ENCODE assay signal across 1 cellular context in the genomic region with DNA sequence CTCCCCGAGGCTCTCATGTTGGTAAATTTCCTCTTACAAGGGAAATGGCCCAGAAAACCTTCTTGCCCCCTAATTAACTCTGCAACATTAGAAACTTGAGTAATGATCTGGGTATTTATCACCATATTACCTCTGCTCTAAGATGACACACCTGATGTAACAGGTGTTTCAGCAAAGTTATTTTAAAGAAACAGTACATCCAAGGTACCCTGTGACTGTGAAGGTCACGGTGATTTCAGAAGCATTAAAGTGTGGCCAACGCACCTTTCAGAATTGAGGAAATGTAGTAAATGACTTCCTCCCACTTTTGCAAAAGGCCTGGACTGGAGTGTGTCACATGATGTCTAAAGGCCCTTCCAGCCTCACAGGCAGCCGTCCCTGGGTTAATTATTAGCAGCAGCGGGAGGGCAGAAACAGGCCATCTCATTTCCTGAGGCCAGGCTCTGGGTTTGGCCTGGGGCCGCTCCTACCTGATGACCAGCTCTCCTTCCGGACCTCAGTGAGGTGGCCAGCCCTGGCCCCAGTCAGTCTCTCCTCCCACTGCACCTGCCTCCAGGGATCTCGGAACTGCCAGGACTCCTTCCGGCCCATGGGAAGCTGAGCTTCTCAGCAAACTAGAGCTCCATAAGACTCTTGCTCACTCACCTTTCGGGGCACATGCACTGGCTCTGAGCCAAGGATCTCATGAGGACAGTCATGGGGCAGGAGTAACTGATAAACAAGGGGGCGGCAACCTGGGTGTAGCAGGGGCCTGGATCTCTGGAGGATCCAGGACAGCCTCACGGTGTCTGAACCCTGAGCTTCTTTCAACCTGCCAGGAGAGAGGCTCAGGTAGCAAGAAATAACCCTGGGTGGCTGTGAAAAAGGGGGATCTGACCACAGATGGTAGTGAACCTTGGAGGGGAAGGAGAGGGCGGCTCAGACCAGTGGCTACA.
TF ChIP-seq lines count a peak whose summit lies in the region.

No MANE protein-coding gene starts in this region.

TF ChIP-seq in HepG2, 621 proteins besides CTCF, POLR2A, EP300 and RAD21 (continued from another document and continues in another):
- TF ChIP-seq, protein P1, sequence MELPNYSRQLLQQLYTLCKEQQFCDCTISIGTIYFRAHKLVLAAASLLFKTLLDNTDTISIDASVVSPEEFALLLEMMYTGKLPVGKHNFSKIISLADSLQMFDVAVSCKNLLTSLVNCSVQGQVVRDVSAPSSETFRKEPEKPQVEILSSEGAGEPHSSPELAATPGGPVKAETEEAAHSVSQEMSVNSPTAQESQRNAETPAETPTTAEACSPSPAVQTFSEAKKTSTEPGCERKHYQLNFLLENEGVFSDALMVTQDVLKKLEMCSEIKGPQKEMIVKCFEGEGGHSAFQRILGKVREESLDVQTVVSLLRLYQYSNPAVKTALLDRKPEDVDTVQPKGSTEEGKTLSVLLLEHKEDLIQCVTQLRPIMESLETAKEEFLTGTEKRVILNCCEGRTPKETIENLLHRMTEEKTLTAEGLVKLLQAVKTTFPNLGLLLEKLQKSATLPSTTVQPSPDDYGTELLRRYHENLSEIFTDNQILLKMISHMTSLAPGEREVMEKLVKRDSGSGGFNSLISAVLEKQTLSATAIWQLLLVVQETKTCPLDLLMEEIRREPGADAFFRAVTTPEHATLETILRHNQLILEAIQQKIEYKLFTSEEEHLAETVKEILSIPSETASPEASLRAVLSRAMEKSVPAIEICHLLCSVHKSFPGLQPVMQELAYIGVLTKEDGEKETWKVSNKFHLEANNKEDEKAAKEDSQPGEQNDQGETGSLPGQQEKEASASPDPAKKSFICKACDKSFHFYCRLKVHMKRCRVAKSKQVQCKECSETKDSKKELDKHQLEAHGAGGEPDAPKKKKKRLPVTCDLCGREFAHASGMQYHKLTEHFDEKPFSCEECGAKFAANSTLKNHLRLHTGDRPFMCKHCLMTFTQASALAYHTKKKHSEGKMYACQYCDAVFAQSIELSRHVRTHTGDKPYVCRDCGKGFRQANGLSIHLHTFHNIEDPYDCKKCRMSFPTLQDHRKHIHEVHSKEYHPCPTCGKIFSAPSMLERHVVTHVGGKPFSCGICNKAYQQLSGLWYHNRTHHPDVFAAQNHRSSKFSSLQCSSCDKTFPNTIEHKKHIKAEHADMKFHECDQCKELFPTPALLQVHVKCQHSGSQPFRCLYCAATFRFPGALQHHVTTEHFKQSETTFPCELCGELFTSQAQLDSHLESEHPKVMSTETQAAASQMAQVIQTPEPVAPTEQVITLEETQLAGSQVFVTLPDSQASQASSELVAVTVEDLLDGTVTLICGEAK (IDR thresholded peaks at IDR 0.05): no peak
- TF ChIP-seq, protein P1 (CRISPR knock-in tag; IDR thresholded peaks at IDR 0.05): peak; percentile 61
- peak; percentile 89 for TF ChIP-seq ZNF501 (CRISPR knock-in tag; IDR thresholded peaks at IDR 0.05)
- peak; percentile 77; the same call in 1 of the 2 replicates for TF ChIP-seq BRCA1 (CRISPR knock-in tag; IDR thresholded peaks at IDR 0.05)
- TF ChIP-seq ZNF816 (CRISPR knock-in tag; IDR thresholded peaks at IDR 0.05; ENCODE audit: borderline replicate concordance): peak; percentile 61; the same call in 1 of the 2 replicates
- peak; percentile 97 for TF ChIP-seq PHF21A (CRISPR knock-in tag; IDR thresholded peaks at IDR 0.05)
- TF ChIP-seq KAT7 (CRISPR knock-in tag; IDR thresholded peaks at IDR 0.05; ENCODE audit: borderline replicate concordance): no peak
- TF ChIP-seq HDAC6 (IDR thresholded peaks at IDR 0.05; ENCODE audit: low read depth, low read length): no peak
- no peak; the same call in 1 of the 2 replicates for TF ChIP-seq MEIS1 (CRISPR knock-in tag; IDR thresholded peaks at IDR 0.05; ENCODE audit: borderline replicate concordance)
- TF ChIP-seq ZNF703 (CRISPR knock-in tag; IDR thresholded peaks at IDR 0.05; ENCODE audit: borderline replicate concordance): no peak
- no peak for TF ChIP-seq ZNF383 (CRISPR knock-in tag; IDR thresholded peaks at IDR 0.05; ENCODE audit: borderline replicate concordance)
- TF ChIP-seq, protein P2, sequence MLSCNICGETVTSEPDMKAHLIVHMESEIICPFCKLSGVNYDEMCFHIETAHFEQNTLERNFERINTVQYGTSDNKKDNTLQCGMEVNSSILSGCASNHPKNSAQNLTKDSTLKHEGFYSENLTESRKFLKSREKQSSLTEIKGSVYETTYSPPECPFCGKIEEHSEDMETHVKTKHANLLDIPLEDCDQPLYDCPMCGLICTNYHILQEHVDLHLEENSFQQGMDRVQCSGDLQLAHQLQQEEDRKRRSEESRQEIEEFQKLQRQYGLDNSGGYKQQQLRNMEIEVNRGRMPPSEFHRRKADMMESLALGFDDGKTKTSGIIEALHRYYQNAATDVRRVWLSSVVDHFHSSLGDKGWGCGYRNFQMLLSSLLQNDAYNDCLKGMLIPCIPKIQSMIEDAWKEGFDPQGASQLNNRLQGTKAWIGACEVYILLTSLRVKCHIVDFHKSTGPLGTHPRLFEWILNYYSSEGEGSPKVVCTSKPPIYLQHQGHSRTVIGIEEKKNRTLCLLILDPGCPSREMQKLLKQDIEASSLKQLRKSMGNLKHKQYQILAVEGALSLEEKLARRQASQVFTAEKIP (CRISPR knock-in tag; IDR thresholded peaks at IDR 0.05; ENCODE audit: borderline replicate concordance): no peak
- TF ChIP-seq KDM3A (CRISPR knock-in tag; IDR thresholded peaks at IDR 0.05; ENCODE audit: low read depth): no peak
- peak; percentile 30; the same call in 1 of the 2 replicates for TF ChIP-seq ZNF335 (CRISPR knock-in tag; IDR thresholded peaks at IDR 0.05)
- no peak for TF ChIP-seq EED (CRISPR knock-in tag; IDR thresholded peaks at IDR 0.05)
- TF ChIP-seq RCOR2 (CRISPR knock-in tag; IDR thresholded peaks at IDR 0.05): peak; percentile 29; the same call in 1 of the 2 replicates
- TF ChIP-seq, protein P3, sequence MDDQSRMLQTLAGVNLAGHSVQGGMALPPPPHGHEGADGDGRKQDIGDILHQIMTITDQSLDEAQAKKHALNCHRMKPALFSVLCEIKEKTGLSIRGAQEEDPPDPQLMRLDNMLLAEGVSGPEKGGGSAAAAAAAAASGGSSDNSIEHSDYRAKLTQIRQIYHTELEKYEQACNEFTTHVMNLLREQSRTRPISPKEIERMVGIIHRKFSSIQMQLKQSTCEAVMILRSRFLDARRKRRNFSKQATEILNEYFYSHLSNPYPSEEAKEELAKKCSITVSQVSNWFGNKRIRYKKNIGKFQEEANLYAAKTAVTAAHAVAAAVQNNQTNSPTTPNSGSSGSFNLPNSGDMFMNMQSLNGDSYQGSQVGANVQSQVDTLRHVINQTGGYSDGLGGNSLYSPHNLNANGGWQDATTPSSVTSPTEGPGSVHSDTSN (CRISPR knock-in tag; IDR thresholded peaks at IDR 0.05; ENCODE audit: borderline replicate concordance): no peak
- TF ChIP-seq, protein P4, sequence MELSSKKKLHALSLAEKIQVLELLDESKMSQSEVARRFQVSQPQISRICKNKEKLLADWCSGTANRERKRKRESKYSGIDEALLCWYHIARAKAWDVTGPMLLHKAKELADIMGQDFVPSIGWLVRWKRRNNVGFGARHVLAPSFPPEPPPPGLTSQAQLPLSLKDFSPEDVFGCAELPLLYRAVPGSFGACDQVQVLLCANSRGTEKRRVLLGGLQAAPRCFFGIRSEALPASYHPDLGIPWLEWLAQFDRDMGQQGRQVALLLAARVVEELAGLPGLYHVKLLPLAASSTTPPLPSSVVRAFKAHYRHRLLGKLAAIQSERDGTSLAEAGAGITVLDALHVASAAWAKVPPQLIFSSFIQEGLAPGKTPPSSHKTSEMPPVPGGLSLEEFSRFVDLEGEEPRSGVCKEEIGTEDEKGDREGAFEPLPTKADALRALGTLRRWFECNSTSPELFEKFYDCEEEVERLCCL (CRISPR knock-in tag; IDR thresholded peaks at IDR 0.05; ENCODE audit: borderline replicate concordance): no peak
- no peak for TF ChIP-seq RORA (CRISPR knock-in tag; IDR thresholded peaks at IDR 0.05)
- TF ChIP-seq ZNF790 (CRISPR knock-in tag; IDR thresholded peaks at IDR 0.05; ENCODE audit: borderline replicate concordance): no peak
- no peak for TF ChIP-seq PAX8 (CRISPR knock-in tag; IDR thresholded peaks at IDR 0.05; ENCODE audit: borderline replicate concordance)
- no peak for TF ChIP-seq ZNF773 (CRISPR knock-in tag; IDR thresholded peaks at IDR 0.05; ENCODE audit: borderline replicate concordance)
- peak; percentile 58 for TF ChIP-seq ZNF121 (CRISPR knock-in tag; IDR thresholded peaks at IDR 0.05)
- TF ChIP-seq ZNF570 (CRISPR knock-in tag; IDR thresholded peaks at IDR 0.05; ENCODE audit: borderline replicate concordance): no peak
- TF ChIP-seq ZNF674 (CRISPR knock-in tag; IDR thresholded peaks at IDR 0.05; ENCODE audit: low read depth): no peak
- peak; percentile 46 for TF ChIP-seq RBFOX2 (IDR thresholded peaks at IDR 0.05; ENCODE audit: low read depth, low read length)
- peak; percentile 94 for TF ChIP-seq ZMYM4 (CRISPR knock-in tag; IDR thresholded peaks at IDR 0.05)
- TF ChIP-seq SYNCRIP (IDR thresholded peaks at IDR 0.05; ENCODE audit: insufficient read depth, low read depth, low read length): no peak
- 0 out of 2 replicates have a peak, but pooled peaks have one; percentile 23 for TF ChIP-seq SRF (IDR thresholded peaks at IDR 0.05; ENCODE audit: low read depth, low read length)
- TF ChIP-seq ZNF101 (CRISPR knock-in tag; IDR thresholded peaks at IDR 0.05; ENCODE audit: borderline replicate concordance, low read depth): no peak
- TF ChIP-seq SALL1 (CRISPR knock-in tag; IDR thresholded peaks at IDR 0.05): peak; percentile 93
- 0 out of 2 replicates have a peak, but pooled peaks have one; percentile 45 for TF ChIP-seq ZNF354B (CRISPR knock-in tag; IDR thresholded peaks at IDR 0.05)
- TF ChIP-seq, protein P5, sequence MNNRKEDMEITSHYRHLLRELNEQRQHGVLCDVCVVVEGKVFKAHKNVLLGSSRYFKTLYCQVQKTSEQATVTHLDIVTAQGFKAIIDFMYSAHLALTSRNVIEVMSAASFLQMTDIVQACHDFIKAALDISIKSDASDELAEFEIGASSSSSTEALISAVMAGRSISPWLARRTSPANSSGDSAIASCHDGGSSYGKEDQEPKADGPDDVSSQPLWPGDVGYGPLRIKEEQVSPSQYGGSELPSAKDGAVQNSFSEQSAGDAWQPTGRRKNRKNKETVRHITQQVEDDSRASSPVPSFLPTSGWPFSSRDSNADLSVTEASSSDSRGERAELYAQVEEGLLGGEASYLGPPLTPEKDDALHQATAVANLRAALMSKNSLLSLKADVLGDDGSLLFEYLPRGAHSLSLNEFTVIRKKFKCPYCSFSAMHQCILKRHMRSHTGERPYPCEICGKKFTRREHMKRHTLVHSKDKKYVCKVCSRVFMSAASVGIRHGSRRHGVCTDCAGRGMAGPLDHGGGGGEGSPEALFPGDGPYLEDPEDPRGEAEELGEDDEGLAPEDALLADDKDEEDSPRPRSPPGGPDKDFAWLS (CRISPR knock-in tag; IDR thresholded peaks at IDR 0.05; ENCODE audit: borderline replicate concordance): no peak
- TF ChIP-seq DNMT3B (CRISPR knock-in tag; conservative IDR thresholded peaks at IDR 0.05): no peak
- peak; percentile 9; the same call in 1 of the 2 replicates for TF ChIP-seq ZNF12 (CRISPR knock-in tag; IDR thresholded peaks at IDR 0.05)
- TF ChIP-seq PHF8 (CRISPR knock-in tag; IDR thresholded peaks at IDR 0.05): peak; percentile 72
- TF ChIP-seq ZNF274 (CRISPR knock-in tag; IDR thresholded peaks at IDR 0.05): no peak
- peak; percentile 41 for TF ChIP-seq GATAD1 (CRISPR knock-in tag; IDR thresholded peaks at IDR 0.05)
- 0 out of 2 replicates have a peak, but pooled peaks have one; percentile 29 for TF ChIP-seq NAIF1 (CRISPR knock-in tag; IDR thresholded peaks at IDR 0.05; ENCODE audit: borderline replicate concordance)
- TF ChIP-seq SKI (IDR thresholded peaks at IDR 0.05; ENCODE audit: partially characterized antibody): peak; percentile 55
- no peak for TF ChIP-seq ZNF460 (CRISPR knock-in tag; IDR thresholded peaks at IDR 0.05; ENCODE audit: borderline replicate concordance)
- TF ChIP-seq PHF20 (CRISPR knock-in tag; IDR thresholded peaks at IDR 0.05): peak; percentile 58; the same call in 1 of the 2 replicates
- TF ChIP-seq SP1 (IDR thresholded peaks at IDR 0.05): no peak
- no peak for TF ChIP-seq SP1 (CRISPR knock-in tag; IDR thresholded peaks at IDR 0.05)
- peak; percentile 85 for TF ChIP-seq HDAC1 (CRISPR knock-in tag; IDR thresholded peaks at IDR 0.05)
- TF ChIP-seq ZEB1 (IDR thresholded peaks at IDR 0.05; ENCODE audit: insufficient replicate concordance, low read depth): peak; percentile 90
- TF ChIP-seq HHEX (CRISPR knock-in tag; IDR thresholded peaks at IDR 0.05): no peak; the same call in 1 of the 2 replicates
- peak; percentile 83 for TF ChIP-seq ZNF614 (CRISPR knock-in tag; IDR thresholded peaks at IDR 0.05; ENCODE audit: borderline replicate concordance)
- TF ChIP-seq KLF6 (CRISPR knock-in tag; IDR thresholded peaks at IDR 0.05): no peak
- 0 out of 2 replicates have a peak, but pooled peaks have one; percentile 35 for TF ChIP-seq ZNF768 (CRISPR knock-in tag; IDR thresholded peaks at IDR 0.05)
